In the genomic region with DNA sequence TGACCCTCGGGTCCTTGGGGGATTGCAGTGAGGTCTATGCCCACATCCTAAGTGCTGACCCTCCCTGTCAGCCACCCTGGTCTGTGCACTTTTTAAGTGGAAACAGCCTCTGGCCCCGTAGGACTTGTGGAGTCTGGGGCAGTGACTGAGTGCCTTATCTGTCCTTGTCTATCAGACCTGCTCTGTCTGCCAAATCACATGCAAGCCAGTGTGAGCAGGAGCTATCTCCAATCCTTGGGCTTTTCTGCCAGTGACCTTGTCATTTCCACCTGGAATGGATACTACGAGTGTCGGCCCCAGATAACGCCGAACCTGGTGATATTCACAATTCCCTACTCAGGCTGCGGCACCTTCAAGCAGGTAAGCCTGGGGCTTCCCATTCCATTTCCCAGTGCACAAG, we compare ENCODE assay signal across 21 cellular contexts.
"Had no signal": no experiment of that assay in that cellular context is flagged by ENCODE, and none has a peak within 500 bp of the region (broad histone marks: within the 10 kb centered on the region; RNA-seq: fewer than 3 reads in every experiment).

No MANE protein-coding gene starts in this region.

- ATAC-seq: effector memory CD8-positive, alpha-beta T cell; mucosa of descending colon; naive thymus-derived CD4-positive, alpha-beta T cell; stimulated activated naive CD8-positive, alpha-beta T cell treated with anti-CD3 and anti-CD28 coated beads, Interleukin-15, Interleukin-2, amounts not matched to agents 100 U/mL and 50 U/mL, for 24 hours had no signal

- H3K4me1 ChIP-seq: esophagus squamous epithelium, SJCRH30, suprapubic skin had no signal

- FAIRE-seq: islet of Langerhans had no signal

- H3K27me3 ChIP-seq: esophagus squamous epithelium, ovary, SJCRH30, suprapubic skin had no signal

- H3K4me3 ChIP-seq: esophagus squamous epithelium, mucosa of descending colon, ovary, SJCRH30, suprapubic skin had no signal

- H3K9me3 ChIP-seq: esophagus squamous epithelium, mucosa of descending colon, ovary, SJCRH30, suprapubic skin had no signal

- H3K27ac ChIP-seq: esophagus squamous epithelium, ovary, SJCRH30, suprapubic skin, VCaP had no signal

- H3K36me3 ChIP-seq: esophagus squamous epithelium, ovary, SJCRH30, suprapubic skin had no signal

- H3K4me1 Mint-ChIP-seq: naive thymus-derived CD4-positive, alpha-beta T cell had no signal

- DNase-seq: activated CD4-positive, alpha-beta T cell treated with anti-CD3 and anti-CD28 coated beads for 1 hour; activated CD8-positive, alpha-beta memory T cell treated with anti-CD3 and anti-CD28 coated beads for 24 hours; activated CD8-positive, alpha-beta memory T cell treated with anti-CD3 and anti-CD28 coated beads, Interleukin-2, amount 50 U/mL, for 48 hours; activated gamma-delta T cell treated with Interleukin-2 at 50 U/mL for 16 hours; activated T-cell treated with anti-CD3 and anti-CD28 coated beads, Interleukin-2, amount 50 U/mL, for 48 hours; dermis blood vessel endothelial cell; effector memory CD8-positive, alpha-beta T cell; esophagus squamous epithelium; mammary epithelial cell; naive thymus-derived CD4-positive, alpha-beta T cell; SJCRH30; stimulated activated CD4-positive, alpha-beta T cell treated with anti-CD3 and anti-CD28 coated beads, Interleukin-2, amount 100 ng/mL, for 24 hours; stimulated activated naive CD8-positive, alpha-beta T cell treated with anti-CD3 and anti-CD28 coated beads, Interleukin-15, Interleukin-2, amounts not matched to agents 100 U/mL and 50 U/mL, for 24 hours; T-helper 2 cell; trophoblast cell had no signal

- H3K9me3 Mint-ChIP-seq: effector memory CD8-positive, alpha-beta T cell had no signal

- H3K27ac Mint-ChIP-seq: activated naive CD8-positive, alpha-beta T cell; effector memory CD8-positive, alpha-beta T cell; naive thymus-derived CD4-positive, alpha-beta T cell had no signal

- H3K36me3 Mint-ChIP-seq: activated naive CD8-positive, alpha-beta T cell; naive thymus-derived CD4-positive, alpha-beta T cell had no signal

- H3K4me3 Mint-ChIP-seq: activated naive CD8-positive, alpha-beta T cell; effector memory CD8-positive, alpha-beta T cell; naive thymus-derived CD4-positive, alpha-beta T cell had no signal
